In genomic region chrX:103941201-103941975, GRCh38 we compare ENCODE assay signal across 8 cellular contexts. TPM values are rescaled to one million over a fixed set of nuclear protein-coding genes. Genes with fewer than 3 reads are reported as not detected.
DNase-seq lines count a peak whose midpoint lies in the region; ATAC-seq and TF ChIP-seq lines count a peak whose summit lies in the region.

No MANE protein-coding gene starts in this region.

- H3K9ac ChIP-seq in OCI-LY1 (ENCODE audit: low read length) (no peak overlapping the region), neuronal stem cell (ENCODE audit: low read depth, low read length, poor library complexity) (no peak overlapping the region)

- no peak overlapping the region for H2BK120ac ChIP-seq in neuronal stem cell (ENCODE audit: low read depth, low read length)

- H3K4me3 ChIP-seq in heart left ventricle, result no peak overlapping the region
- no peak overlapping the region for H3K4me3 ChIP-seq in OCI-LY1 (ENCODE audit: low read depth, low read length, poor library complexity, severe bottlenecking)
- no peak overlapping the region for H3K4me3 ChIP-seq in esophagus squamous epithelium
- no peak overlapping the region for H3K4me3 ChIP-seq in neuronal stem cell (ENCODE audit: low read length in 2 of 2)

- H3K27ac ChIP-seq in heart left ventricle (no peak overlapping the region), OCI-LY1 (ENCODE audit: low read depth, low read length, poor library complexity, severe bottlenecking) (no peak overlapping the region), esophagus squamous epithelium (no peak overlapping the region), neuronal stem cell (replicated peaks; ENCODE audit: low read length) (no peak overlapping the region)

- TF ChIP-seq POLR2A in heart left ventricle (IDR thresholded peaks at IDR 0.05) (no peak), esophagus squamous epithelium (IDR thresholded peaks at IDR 0.05) (no peak)

- intact Hi-C loops in heart left ventricle (cut with DNase I), result no loop called here
- intact Hi-C loops in Right ventricle myocardium superior (cut with DNase I), result no loop called here
- intact Hi-C loops in esophagus squamous epithelium (cut with DNase I), result no loop called here

- peak; percentile 15 to 57 (median 38) for TF ChIP-seq CTCF in heart left ventricle (IDR thresholded peaks at IDR 0.05)
- peak; percentile 45 for TF ChIP-seq CTCF in OCI-LY1 (IDR thresholded peaks at IDR 0.05; ENCODE audit: low read length)
- TF ChIP-seq CTCF in esophagus squamous epithelium (IDR thresholded peaks at IDR 0.05), result peak in 5 of 6 experiments; percentile 33 to 51 (median 43)

- H4K91ac ChIP-seq in neuronal stem cell (ENCODE audit: low read depth, low read length, poor library complexity), result no peak overlapping the region

- H2AK5ac ChIP-seq in neuronal stem cell (ENCODE audit: low read depth, low read length), result no peak overlapping the region

- ATAC-seq in heart left ventricle (no peak), Right ventricle myocardium superior (ENCODE audit: poor library complexity) (no peak), HG02623 (IDR thresholded peaks at IDR 0.05; ENCODE audit: unreplicated experiment) (peak; percentile 55)

- H3K9me2 ChIP-seq in OCI-LY1 (ENCODE audit: low read depth, low read length), result no peaks in the 10 kb centered on the region

- 22 to 24% (median 23%) methylated on average over 3 of the region's 3 CpGs for WGBS in heart left ventricle, 4 donors
- 13% methylated on average over 3 of the region's 3 CpGs for WGBS in esophagus squamous epithelium, 2 donors
- no CpG with 5 or more reads among the region's 3 CpGs for WGBS in neuronal stem cell (ENCODE audit: extremely low coverage in 2 of 2, insufficient read length in 2 of 2, insufficient replicate concordance in 1 of 2), 2 donors

- H3K36me3 ChIP-seq in heart left ventricle (no peaks in the 10 kb centered on the region), OCI-LY1 (ENCODE audit: insufficient read depth, low read length) (no peaks in the 10 kb centered on the region), esophagus squamous epithelium (no peaks in the 10 kb centered on the region), neuronal stem cell (replicated peaks in 1 of 2; ENCODE audit: control insufficient read depth in 2 of 2, insufficient read depth in 2 of 2, low read length in 2 of 2) (no peaks in the 10 kb centered on the region)

- H3K79me1 ChIP-seq in neuronal stem cell (ENCODE audit: low read depth, low read length), result no peaks in the 10 kb centered on the region

- H3F3A ChIP-seq in OCI-LY1 (ENCODE audit: insufficient read depth, low read length), result no peaks in the 10 kb centered on the region

- no peak overlapping the region for H2BK5ac ChIP-seq in neuronal stem cell (ENCODE audit: low read length)

- H3K23ac ChIP-seq in neuronal stem cell (ENCODE audit: low read depth, low read length, poor library complexity), result no peak overlapping the region

- H4K20me1 ChIP-seq in OCI-LY1 (ENCODE audit: insufficient read depth, low read length), result no peaks in the 10 kb centered on the region

- no peak overlapping the region for H2BK12ac ChIP-seq in neuronal stem cell (ENCODE audit: low read length)

- H3K18ac ChIP-seq in neuronal stem cell (ENCODE audit: low read length), result no peak overlapping the region

- DNase-seq in heart left ventricle (no peak), Right ventricle myocardium superior (no peak), esophagus squamous epithelium (lab: John Stamatoyannopoulos, UW) (no peak), renal cortical epithelial cell (ENCODE audit: low read depth) (peak; percentile 50), neuronal stem cell (ENCODE audit: low spot score) (no peak), SK-N-DZ (ENCODE audit: low spot score) (no peak)

- no peak overlapping the region for H4K8ac ChIP-seq in neuronal stem cell (ENCODE audit: low read depth, low read length)

- H2AFZ ChIP-seq in OCI-LY1 (ENCODE audit: low read length) (no peak overlapping the region), neuronal stem cell (ENCODE audit: low read length) (no peak overlapping the region)

- no peaks in the 10 kb centered on the region for H3K9me3 ChIP-seq in heart left ventricle
- no peaks in the 10 kb centered on the region for H3K9me3 ChIP-seq in OCI-LY1 (ENCODE audit: low read length)
- no peaks in the 10 kb centered on the region for H3K9me3 ChIP-seq in esophagus squamous epithelium
- no peaks in the 10 kb centered on the region for H3K9me3 ChIP-seq in neuronal stem cell (replicated peaks in 1 of 2; ENCODE audit: control insufficient read depth in 2 of 2, insufficient read depth in 1 of 2, low read depth in 1 of 2, low read length in 2 of 2)

- H3K4me1 ChIP-seq in heart left ventricle, result no peaks in the 10 kb centered on the region
- H3K4me1 ChIP-seq in OCI-LY1 (ENCODE audit: insufficient read depth, low read length, severe bottlenecking), result peaks cover 8% of the 10 kb centered on the region
- H3K4me1 ChIP-seq in esophagus squamous epithelium, result no peaks in the 10 kb centered on the region
- H3K4me1 ChIP-seq in neuronal stem cell (ENCODE audit: control insufficient read depth in 2 of 2, insufficient read depth in 1 of 2, low read depth in 1 of 2, low read length in 2 of 2), result no peaks in the 10 kb centered on the region

- H3K4me2 ChIP-seq in OCI-LY1 (ENCODE audit: low read length) (no peak overlapping the region), neuronal stem cell (ENCODE audit: insufficient read depth, low read length, poor library complexity, severe bottlenecking) (no peak overlapping the region)

- no peak overlapping the region for H2BK15ac ChIP-seq in neuronal stem cell (ENCODE audit: low read length)

- no peak overlapping the region for H3K14ac ChIP-seq in neuronal stem cell (ENCODE audit: low read length)

- peaks cover 0 to 16% (median 0%) of the 10 kb centered on the region in 9 donors for H3K27me3 ChIP-seq in heart left ventricle
- H3K27me3 ChIP-seq in OCI-LY1 (ENCODE audit: insufficient read depth, low read length), result no peaks in the 10 kb centered on the region
- no peaks in the 10 kb centered on the region for H3K27me3 ChIP-seq in esophagus squamous epithelium
- H3K27me3 ChIP-seq in neuronal stem cell (ENCODE audit: control insufficient read depth in 3 of 3, insufficient read depth in 3 of 3, low read depth in 1 of 3, low read length in 3 of 3), result no peaks in the 10 kb centered on the region

- no peak overlapping the region for H3K4ac ChIP-seq in neuronal stem cell (ENCODE audit: low read length)

- no peaks in the 10 kb centered on the region for H3K79me2 ChIP-seq in OCI-LY1 (ENCODE audit: insufficient read depth, low read length)

RNA-seq across cellular contexts. Expression of gene TMSB15B, which starts 21.0 kb away (rescaled TPM):
- 1 to 10 TPM in 1 of 9 donors, under 1 TPM in 6, not detected in 2; 0.14 to 1.2 (median 0.56) TPM for total RNA-seq in heart left ventricle
- polyA plus RNA-seq in heart left ventricle, result under 1 TPM; 0.38 to 0.94 TPM
- total RNA-seq in Right ventricle myocardium superior, result 0.43 TPM
- 1 to 10 TPM in 2 of 4 donors, under 1 TPM in 2; 0.15 to 2.1 (median 1.0) TPM for total RNA-seq in esophagus squamous epithelium
- total RNA-seq in renal cortical epithelial cell, result 4.9 and 8.9 TPM in 2 replicates
- 30.6 TPM for polyA plus RNA-seq in neuronal stem cell (2013, experiment 1 of 2)
- 32.1 TPM for polyA plus RNA-seq in neuronal stem cell (2013, experiment 2 of 2)
- polyA plus RNA-seq in SK-N-DZ (2014; cell fraction: cytosol; rRNA removed), result 142 and 155 TPM in 2 replicates
- polyA plus RNA-seq in SK-N-DZ (2014; cell fraction: nucleus; rRNA removed), result 61.5 and 103 TPM in 2 replicates
